In genomic region chr14:32702571-32702970, GRCh38 we compare ENCODE assay signal across 8 cellular contexts.
DNase-seq lines count a peak whose midpoint lies in the region; ATAC-seq, FAIRE-seq and TF ChIP-seq lines count a peak whose summit lies in the region.

No MANE protein-coding gene starts in this region.

- H3K36me3 ChIP-seq in MG63 (no peaks in the 10 kb centered on the region), endothelial cell of umbilical vein (ENCODE audit: control insufficient read depth in 2 of 2, extremely low read depth in 1 of 2, insufficient read depth in 2 of 2, low read length in 2 of 2) (no peaks in the 10 kb centered on the region), neural cell (ENCODE audit: insufficient read depth, low read length) (peaks cover 10% of the 10 kb centered on the region)

- BruUV-seq in endothelial cell of umbilical vein (replicated peaks; lab: Mats Ljungman, UMichigan), result no TSS peak

- TF ChIP-seq CTCF in AG10803 (conservative IDR thresholded peaks at IDR 0.05; ENCODE audit: low read length) (no peak), endothelial cell of umbilical vein (IDR thresholded peaks at IDR 0.05; ENCODE audit: extremely low read depth in 1 of 2, insufficient read depth in 1 of 2, low read depth in 1 of 2, low read length in 2 of 2) (no peak), neural cell (IDR thresholded peaks at IDR 0.05; ENCODE audit: poor library complexity, severe bottlenecking) (no peak)

- no peak for FAIRE-seq in endothelial cell of umbilical vein (lab: Jason Lieb, UNC)

- peak; percentile 40 for DNase-seq in AG10803 (ENCODE audit: low read depth)
- DNase-seq in MG63, result peak; percentile 52
- DNase-seq in endothelial cell of umbilical vein (ENCODE audit: low read depth, low spot score), result peak; percentile 24
- no peak for DNase-seq in kidney glomerular epithelial cell (lab: John Stamatoyannopoulos, UW)
- DNase-seq in NK-92 (lab: John Stamatoyannopoulos, UW; ENCODE audit: unreplicated experiment), result no peak
- no peak for DNase-seq in SIG-M5 (lab: John Stamatoyannopoulos, UW)

- H4K20me1 ChIP-seq in endothelial cell of umbilical vein (replicated peaks; ENCODE audit: control insufficient read depth, extremely low read depth, insufficient read depth, low read length) (no peaks in the 10 kb centered on the region), neural cell (ENCODE audit: insufficient read depth) (no peaks in the 10 kb centered on the region)

- H3K9me1 ChIP-seq in endothelial cell of umbilical vein (replicated peaks; ENCODE audit: control insufficient read depth, extremely low read depth, insufficient read depth, low read length), result no peaks in the 10 kb centered on the region

- no peak for TF ChIP-seq POLR2A in endothelial cell of umbilical vein (IDR thresholded peaks at IDR 0.05; ENCODE audit: low read depth, low read length)

- TF ChIP-seq EP300 in neural cell (conservative IDR thresholded peaks at IDR 0.05; ENCODE audit: poor library complexity, severe bottlenecking), result peak; percentile 57

- H3K27ac ChIP-seq in endothelial cell of umbilical vein (ENCODE audit: insufficient read depth, low read depth, low read length) (peak overlapping the region; percentile 2), neural cell (ENCODE audit: low read length) (no peak overlapping the region)

- H3K9ac ChIP-seq in endothelial cell of umbilical vein (replicated peaks; ENCODE audit: extremely low read depth, insufficient read depth, low read length) (no peak overlapping the region), neural cell (ENCODE audit: low read length) (no peak overlapping the region)

- H3K4me1 ChIP-seq in endothelial cell of umbilical vein (ENCODE audit: control insufficient read depth, extremely low read depth, insufficient read depth, low read length), result peaks cover 7% of the 10 kb centered on the region

- H2AFZ ChIP-seq in endothelial cell of umbilical vein (ENCODE audit: low read depth, low read length) (peak overlapping the region; percentile 11), neural cell (ENCODE audit: low read depth, low read length) (no peak overlapping the region)

- peak; percentile 67 for ATAC-seq in GM21447 (IDR thresholded peaks at IDR 0.05; ENCODE audit: unreplicated experiment)

- TF ChIP-seq RAD21 in neural cell (conservative IDR thresholded peaks at IDR 0.05), result no peak

- H3F3A ChIP-seq in neural cell (ENCODE audit: insufficient read depth, low read length, poor library complexity, severe bottlenecking), result peaks cover 3% of the 10 kb centered on the region

- H3K4me2 ChIP-seq in endothelial cell of umbilical vein (ENCODE audit: insufficient read depth, low read length), result no peak overlapping the region
- no peak overlapping the region for H3K4me2 ChIP-seq in neural cell (ENCODE audit: low read length)

- POLR2A ChIA-PET in endothelial cell of umbilical vein (lab: Charles Lee), result no interaction called here

- intact Hi-C loops in endothelial cell of umbilical vein (cut with micrococcal nuclease), result loop anchor here (2.0 to 5.0 kb wide), 2 partner anchors 95 to 114 kb away; no protein-coding TSS in a partner anchor

- no peaks in the 10 kb centered on the region for H3K9me2 ChIP-seq in neural cell (ENCODE audit: insufficient read depth, low read length)

- dilution Hi-C loops in endothelial cell of umbilical vein (cut with MboI; ENCODE audit: extremely low pct_ligation_motif_present, low sequenced_read_pairs), result no loop called here

- no peaks in the 10 kb centered on the region for H3K27me3 ChIP-seq in MG63
- peaks cover 2 to 3% of the 10 kb centered on the region in 2 experiments for H3K27me3 ChIP-seq in endothelial cell of umbilical vein (ENCODE audit: control insufficient read depth in 2 of 2, insufficient read depth in 2 of 2, low read length in 2 of 2)
- no peaks in the 10 kb centered on the region for H3K27me3 ChIP-seq in neural cell (ENCODE audit: insufficient read depth, low read depth, low read length)

- H3K4me3 ChIP-seq in AG10803 (ENCODE audit: low read length) (no peak overlapping the region), MG63 (no peak overlapping the region), endothelial cell of umbilical vein (replicated peaks in 1 of 3; ENCODE audit: insufficient read depth in 1 of 3, low read depth in 1 of 3, low read length in 3 of 3) (no peak overlapping the region), neural cell (ENCODE audit: low read length) (no peak overlapping the region)

- CTCF ChIA-PET in endothelial cell of umbilical vein (lab: Charles Lee), result interaction anchor here (1.4 kb wide), 1 partner anchor 9 kb away, joined by 3 read pairs; no protein-coding TSS in a partner anchor

- H3K79me2 ChIP-seq in endothelial cell of umbilical vein (ENCODE audit: control insufficient read depth, insufficient read depth, low read length) (no peaks in the 10 kb centered on the region), neural cell (replicated peaks; ENCODE audit: insufficient read depth, low read length) (no peaks in the 10 kb centered on the region)

- H3K9me3 ChIP-seq in MG63 (no peaks in the 10 kb centered on the region), endothelial cell of umbilical vein (replicated peaks; ENCODE audit: control insufficient read depth, insufficient read depth, low read length) (no peaks in the 10 kb centered on the region), neural cell (ENCODE audit: low read length) (no peaks in the 10 kb centered on the region)

TF ChIP-seq in endothelial cell of umbilical vein, 7 proteins besides CTCF, POLR2A, EP300 and RAD21:
- no peak for TF ChIP-seq MAX (IDR thresholded peaks at IDR 0.05; ENCODE audit: insufficient read depth, insufficient read length)
- TF ChIP-seq MYC (IDR thresholded peaks at IDR 0.05; ENCODE audit: low read depth, low read length), result no peak
- TF ChIP-seq JUN (IDR thresholded peaks at IDR 0.05; ENCODE audit: borderline replicate concordance, insufficient read depth, insufficient read length, low read depth), result no peak

TF ChIP-seq in neural cell, 6 proteins besides CTCF, POLR2A, EP300 and RAD21:
- TF ChIP-seq POLR2AphosphoS5 (IDR thresholded peaks at IDR 0.05), result no peak

Comparison
In these comparisons a context has a peak if more than half of its experiments do, and no peak if none do; other contexts are left out.
1. DNase-seq: peak in AG10803 (single experiment), MG63 (single experiment) and endothelial cell of umbilical vein (single experiment); none in kidney glomerular epithelial cell (single experiment), NK-92 (single experiment) and SIG-M5 (single experiment).